Comparison of ENCODE assay signal across 9 cellular contexts in genomic region chr1:6026095-6026809, GRCh38. TPM values are rescaled to one million over a fixed set of nuclear protein-coding genes. Genes with fewer than 3 reads are reported as not detected.
DNase-seq lines count a peak whose midpoint lies in the region; ATAC-seq lines count a peak whose summit lies in the region.
"Had no signal": no experiment of that assay in that cellular context is flagged by ENCODE, and none has a peak within 500 bp of the region (broad histone marks: within the 10 kb centered on the region; RNA-seq: fewer than 3 reads in every experiment).

No MANE protein-coding gene starts in this region.

- no peaks in the 10 kb centered on the region for H3K36me3 ChIP-seq in muscle layer of duodenum (ENCODE audit: control insufficient read depth in 1 of 2, insufficient read depth in 2 of 2, low read length in 2 of 2)

- H3K27me3 ChIP-seq in muscle layer of duodenum (ENCODE audit: low read depth, low read length), result peaks cover 4% of the 10 kb centered on the region

- peak overlapping the region; percentile 0 to 28 for H3K4me3 ChIP-seq in muscle layer of duodenum (ENCODE audit: low read depth in 1 of 2, low read length in 2 of 2)

- no peak overlapping the region for H3K27ac ChIP-seq in muscle layer of duodenum (ENCODE audit: low read length)
- H3K27ac ChIP-seq: 22Rv1 had no signal

- H3K4me1 ChIP-seq in muscle layer of duodenum (ENCODE audit: control insufficient read depth in 1 of 2, insufficient read depth in 2 of 2, low read length in 2 of 2), result no peaks in the 10 kb centered on the region

- peak; percentile 71 to 93 (median 89) for DNase-seq in NCI-H1417 (lab: John Stamatoyannopoulos, UW)
- DNase-seq in NCI-H1417 treated with DMSO at 0.1 percent for 48 hours (lab: John Stamatoyannopoulos, UW), result no peak
- peak; percentile 49 for DNase-seq in NCI-H2081 treated with DMSO at 0.1 percent for 48 hours (lab: John Stamatoyannopoulos, UW)
- DNase-seq in activated CD4-positive, alpha-beta T cell treated with anti-CD3 and anti-CD28 coated beads for 1 hour, result peak; percentile 86
- peak; percentile 16 for DNase-seq in dermis blood vessel endothelial cell
- peak; percentile 91 for DNase-seq in stimulated activated naive CD4-positive, alpha-beta T cell treated with Interleukin-2 at 50 U/mL for 16 hours (lab: John Stamatoyannopoulos, UW)

- peak; percentile 82 for ATAC-seq in HG02885 (IDR thresholded peaks at IDR 0.05; ENCODE audit: poor library complexity, unreplicated experiment)

- H3K9me3 ChIP-seq in muscle layer of duodenum (ENCODE audit: control insufficient read depth in 1 of 2, low read length in 2 of 2), result no peaks in the 10 kb centered on the region

RNA-seq across cellular contexts. Expression of gene KCNAB2, which starts 19.4 kb away (rescaled TPM):
- 2.5 and 2.9 TPM in 2 replicates for total RNA-seq in dermis blood vessel endothelial cell

RNA-seq across cellular contexts. Expression of gene NPHP4, which starts 34.0 kb away (rescaled TPM):
- total RNA-seq in dermis blood vessel endothelial cell, result 5.1 and 5.8 TPM in 2 replicates
